In genomic region chr12:22529281-22530060, GRCh38 we compare ENCODE assay signal across 8 cellular contexts. TPM values are rescaled to one million over a fixed set of nuclear protein-coding genes. Genes with fewer than 3 reads are reported as not detected.
DNase-seq lines count a peak whose midpoint lies in the region; ATAC-seq, FAIRE-seq and TF ChIP-seq lines count a peak whose summit lies in the region.

No MANE protein-coding gene starts in this region.

- 96% methylated on average over 2 of the region's 3 CpGs for WGBS in HepG2 (ENCODE audit: low lambda C conversion rate)

- in situ Hi-C loops in HepG2 (cut with HindIII; ENCODE audit: extremely low pct_ligation_motif_present, low pct_unique_long_range_greater_than_20kb) = no loop called here

- POLR2A ChIA-PET in activated B cell treated with CpG ODN at 0.5 μM for 24 hours (lab: Charles Lee) = interaction anchor here (0.8 to 1.0 kb wide), 2 partner anchors 15 to 101 kb away, joined by 3 to 9 read pairs; partner anchors contain the start of gene C2CD5
- POLR2A ChIA-PET in HepG2 (lab: Yijun Ruan, JAX) = interaction anchor here (0.9 to 1.0 kb wide), 2 partner anchors 15 to 95 kb away, joined by 3 to 8 read pairs; partner anchors contain the start of genes C2CD5 and ETNK1

- H3K4me3 ChIP-seq in HepG2 (replicated peaks in 1 of 3; ENCODE audit: insufficient read depth in 1 of 3, low read depth in 2 of 3, low read length in 3 of 3) = no peak overlapping the region
- H3K4me3 ChIP-seq in vagina = no peak overlapping the region

- H3K4me2 ChIP-seq in HepG2 (ENCODE audit: low read depth, low read length) = no peak overlapping the region

- peak; percentile 80 to 91 for ATAC-seq in activated T-cell treated with anti-CD3 and anti-CD28 coated beads, Interleukin-2, amount 50 U/mL, for 4 hours
- peak; percentile 81 for ATAC-seq in GM21619 (IDR thresholded peaks at IDR 0.05; ENCODE audit: unreplicated experiment)
- ATAC-seq in activated B cell treated with CpG ODN at 0.5 μM for 24 hours (ENCODE audit: low read depth) = peak; percentile 64
- peak; percentile 87 for ATAC-seq in HepG2

- no peaks in the 10 kb centered on the region for H3K9me3 Mint-ChIP-seq in activated T-cell treated with anti-CD3 and anti-CD28 coated beads, Interleukin-2, amount 50 U/mL, for 4 hours
- H3K9me3 Mint-ChIP-seq in activated B cell treated with CpG ODN at 0.5 μM for 24 hours = no peaks in the 10 kb centered on the region

- no peak for TF ChIP-seq CTCF in activated B cell treated with CpG ODN at 0.5 μM for 24 hours (IDR thresholded peaks at IDR 0.05)
- peak; percentile 53 for TF ChIP-seq CTCF in HepG2 (CRISPR knock-in tag; IDR thresholded peaks at IDR 0.05)
- TF ChIP-seq CTCF in vagina (IDR thresholded peaks at IDR 0.05) = no peak

- H3K27me3 Mint-ChIP-seq in activated T-cell treated with anti-CD3 and anti-CD28 coated beads, Interleukin-2, amount 50 U/mL, for 4 hours (ENCODE audit: low read depth) = no peaks in the 10 kb centered on the region
- H3K27me3 Mint-ChIP-seq in activated B cell treated with CpG ODN at 0.5 μM for 24 hours = no peaks in the 10 kb centered on the region

- no TSS peak for BruUV-seq in HepG2 (replicated peaks; lab: Mats Ljungman, UMichigan)

- CTCF ChIA-PET in activated B cell treated with CpG ODN at 0.5 μM for 24 hours (lab: Charles Lee) (interaction anchor here (0.9 to 1.9 kb wide), 10 partner anchors 10 to 142 kb away, joined by 3 to 10 read pairs (median 5); partner anchors contain the start of gene C2CD5), HepG2 (lab: Yijun Ruan, JAX; ENCODE audit: low intra/inter-chr PET ratio, low total read pairs) (interaction anchor here (0.7 to 2.5 kb wide), 3 partner anchors 15 to 141 kb away, joined by 3 to 16 read pairs (median 4); partner anchors contain the start of gene C2CD5)

- no peak overlapping the region for H3K4me3 Mint-ChIP-seq in activated T-cell treated with anti-CD3 and anti-CD28 coated beads, Interleukin-2, amount 50 U/mL, for 4 hours
- H3K4me3 Mint-ChIP-seq in activated B cell treated with CpG ODN at 0.5 μM for 24 hours = no peak overlapping the region

- H3K27me3 ChIP-seq in HepG2 (ENCODE audit: control insufficient read depth in 1 of 2, insufficient read depth in 2 of 2, low read length in 2 of 2) (no peaks in the 10 kb centered on the region), vagina (no peaks in the 10 kb centered on the region)

- DNase-seq in activated T-cell treated with anti-CD3 and anti-CD28 coated beads, Interleukin-2, amount 50 U/mL, for 4 hours = no peak
- DNase-seq in activated T-cell treated with anti-CD3 and anti-CD28 coated beads, Interleukin-2, amount 50 U/mL, for 48 hours = no peak
- DNase-seq in LHCN-M2 (ENCODE audit: low read depth) = peak; percentile 41
- DNase-seq in activated B cell treated with CpG ODN at 0.5 μM for 24 hours = no peak
- peak; percentile 59 for DNase-seq in HepG2 (ENCODE audit: low spot score)
- DNase-seq in vagina (ENCODE audit: extremely low spot score in 2 of 2) = no peak
- no peak for DNase-seq in effector CD4-positive, alpha-beta T cell

- H3K79me2 ChIP-seq in HepG2 (ENCODE audit: insufficient read depth, low read length) = no peaks in the 10 kb centered on the region

- no peak for TF ChIP-seq RAD21 in HepG2 (CRISPR knock-in tag; IDR thresholded peaks at IDR 0.05)

- no peak overlapping the region for H3K9ac ChIP-seq in HepG2 (ENCODE audit: insufficient read depth, low read depth, low read length)

- H3K36me3 ChIP-seq in HepG2 (replicated peaks in 1 of 2; ENCODE audit: control insufficient read depth in 1 of 2, insufficient read depth in 2 of 2, low read length in 2 of 2) (peaks cover 0 to 2% of the 10 kb centered on the region in 2 experiments; a peak in 2 of 5 replicates), vagina (peaks cover 2 to 26% of the 10 kb centered on the region in 2 donors)

- no peak overlapping the region for H3K27ac ChIP-seq in HepG2 (ENCODE audit: extremely low read length, insufficient read depth, low read length)
- no peak overlapping the region for H3K27ac ChIP-seq in vagina

- TF ChIP-seq POLR2A in HepG2 (IDR thresholded peaks at IDR 0.05; ENCODE audit: insufficient read depth in 1 of 2, low read depth in 2 of 2, low read length in 2 of 2) = no peak
- TF ChIP-seq POLR2A in vagina (IDR thresholded peaks at IDR 0.05) = no peak

- H3K9me3 ChIP-seq in HepG2 (ENCODE audit: low read length) (no peaks in the 10 kb centered on the region), vagina (no peaks in the 10 kb centered on the region)

- intact Hi-C loops in activated B cell treated with CpG ODN at 0.5 μM for 24 hours (cut with micrococcal nuclease) (loop anchor here (1.0 to 2.0 kb wide), 4 partner anchors 15 to 141 kb away; partner anchors contain the start of gene C2CD5), HepG2 (cut with micrococcal nuclease; ENCODE audit: unreplicated experiment) (loop anchor here (1.0 kb wide), 3 partner anchors 96 to 141 kb away; partner anchors contain the start of gene ETNK1), vagina (cut with DNase I) (no loop called here)

- peaks cover 26% of the 10 kb centered on the region for H3K36me3 Mint-ChIP-seq in activated T-cell treated with anti-CD3 and anti-CD28 coated beads, Interleukin-2, amount 50 U/mL, for 4 hours (ENCODE audit: insufficient read depth)
- peaks cover 51% of the 10 kb centered on the region for H3K36me3 Mint-ChIP-seq in activated B cell treated with CpG ODN at 0.5 μM for 24 hours (ENCODE audit: low read depth)

- H2AFZ ChIP-seq in HepG2 (ENCODE audit: low read length) = no peak overlapping the region

- FAIRE-seq in HepG2 (lab: Jason Lieb, UNC) = no peak

- no peaks in the 10 kb centered on the region for H4K20me1 ChIP-seq in HepG2 (ENCODE audit: insufficient read depth, low read length)

- H3K4me1 Mint-ChIP-seq in activated T-cell treated with anti-CD3 and anti-CD28 coated beads, Interleukin-2, amount 50 U/mL, for 4 hours (ENCODE audit: low read depth) = peaks cover 10% of the 10 kb centered on the region
- no peaks in the 10 kb centered on the region for H3K4me1 Mint-ChIP-seq in activated B cell treated with CpG ODN at 0.5 μM for 24 hours

- no peak overlapping the region for H3K27ac Mint-ChIP-seq in activated B cell treated with CpG ODN at 0.5 μM for 24 hours

- TF ChIP-seq EP300 in HepG2 (IDR thresholded peaks at IDR 0.05; ENCODE audit: low read depth in 2 of 2, low read length in 2 of 2) (no peak), HepG2 (CRISPR knock-in tag; IDR thresholded peaks at IDR 0.05; ENCODE audit: borderline replicate concordance) (no peak)

- no peaks in the 10 kb centered on the region for H3K4me1 ChIP-seq in HepG2 (ENCODE audit: insufficient read depth, low read length)
- no peaks in the 10 kb centered on the region for H3K4me1 ChIP-seq in vagina

TF ChIP-seq in HepG2, 621 proteins besides CTCF, POLR2A, EP300 and RAD21 (continues in another document):
- no peak for TF ChIP-seq GLMP (CRISPR knock-in tag; IDR thresholded peaks at IDR 0.05; ENCODE audit: borderline replicate concordance)
- no peak for TF ChIP-seq NCOA5 (CRISPR knock-in tag; IDR thresholded peaks at IDR 0.05)
- TF ChIP-seq ZNF350 (CRISPR knock-in tag; IDR thresholded peaks at IDR 0.05; ENCODE audit: borderline replicate concordance, low read depth) = no peak
- TF ChIP-seq PTBP1 (IDR thresholded peaks at IDR 0.05; ENCODE audit: low read depth, low read length, poor library complexity, severe bottlenecking) = no peak

RNA-seq across cellular contexts. Expression of gene C2CD5, which starts 14.9 kb away (rescaled TPM):
- total RNA-seq in activated T-cell treated with anti-CD3 and anti-CD28 coated beads, Interleukin-2, amount 50 U/mL, for 4 hours = 10 to 100 TPM; 19.5 to 20.2 (median 19.8) TPM
- 12.2 and 14.9 TPM in 2 replicates for total RNA-seq in LHCN-M2 (2014; rRNA removed)
- 5.1 TPM for polyA plus RNA-seq in LHCN-M2 (2012)
- 30.7 and 38.4 TPM in 2 replicates for total RNA-seq in activated B cell treated with CpG ODN at 0.5 μM for 24 hours
- total RNA-seq in HepG2 (2016; rRNA removed; fragmentation: Illumina TruSeq; extraction: Trizol) = 14.6 and 24.2 TPM in 2 replicates
- 7.2 and 9.7 TPM in 2 replicates for total RNA-seq in HepG2 (2016; cell fraction: cytosol; rRNA removed; fragmentation: Illumina TruSeq; extraction: Trizol; ENCODE audit: low read depth)
- 13.3 and 25.9 TPM in 2 replicates for total RNA-seq in HepG2 (2016; cell fraction: insoluble cytoplasmic fraction; rRNA removed; fragmentation: Illumina TruSeq; extraction: Trizol)
- 12.3 and 12.9 TPM in 2 replicates for total RNA-seq in HepG2 (2016; cell fraction: membrane; rRNA removed; fragmentation: Illumina TruSeq; extraction: Trizol)
- total RNA-seq in HepG2 (2016; cell fraction: nucleus; rRNA removed; fragmentation: Illumina TruSeq; extraction: Trizol) = 23.8 and 28.1 TPM in 2 replicates
- 11.1 and 12.6 TPM in 2 replicates for polyA plus RNA-seq in HepG2 (2011; rRNA removed)
- polyA plus RNA-seq in HepG2 (2011; cell fraction: cytosol; rRNA removed) = 5.4 and 8.3 TPM in 2 replicates
- polyA plus RNA-seq in HepG2 (2011; cell fraction: nucleus; rRNA removed) = 11.0 and 11.7 TPM in 2 replicates
- 10.3 and 14.3 TPM in 2 replicates for polyA plus RNA-seq in HepG2 (2012)
- polyA plus RNA-seq in HepG2 (2016; cell fraction: cytosol; fragmentation: Illumina TruSeq; extraction: Trizol; ENCODE audit: low read depth) = 1.2 and 1.4 TPM in 2 replicates
- 24.1 and 28.0 TPM in 2 replicates for polyA plus RNA-seq in HepG2 (2016; cell fraction: insoluble cytoplasmic fraction; fragmentation: Illumina TruSeq; extraction: Trizol; ENCODE audit: low read depth)
- polyA plus RNA-seq in HepG2 (2016; cell fraction: membrane; fragmentation: Illumina TruSeq; extraction: Trizol; ENCODE audit: low read depth) = 6.2 and 6.6 TPM in 2 replicates
- polyA plus RNA-seq in HepG2 (2016; cell fraction: nucleus; fragmentation: Illumina TruSeq; extraction: Trizol; ENCODE audit: insufficient read depth, low read depth) = 31.5 and 34.4 TPM in 2 replicates
- polyA minus RNA-seq in HepG2 (2011; rRNA and poly(A)+ RNA removed; ENCODE audit: low replicate concordance) = 11.9 and 19.2 TPM in 2 replicates
- 11.8 and 14.7 TPM in 2 replicates for polyA minus RNA-seq in HepG2 (2011; cell fraction: cytosol; rRNA and poly(A)+ RNA removed)
- polyA minus RNA-seq in HepG2 (2011; cell fraction: nucleus; rRNA and poly(A)+ RNA removed) = 65.8 and 70.3 TPM in 2 replicates
- total RNA-seq in vagina = 49.1 TPM

Comparison
In these comparisons a context has a peak if more than half of its experiments do, and no peak if none do; other contexts are left out.
1. DNase-seq: peak in LHCN-M2 (single experiment) and HepG2 (single experiment); none in activated T-cell treated with anti-CD3 and anti-CD28 coated beads, Interleukin-2, amount 50 U/mL, for 4 hours (single experiment), activated T-cell treated with anti-CD3 and anti-CD28 coated beads, Interleukin-2, amount 50 U/mL, for 48 hours (0 of 2), activated B cell treated with CpG ODN at 0.5 μM for 24 hours (single experiment), vagina (0 of 2) and effector CD4-positive, alpha-beta T cell (single experiment).
2. Peak in every context shown above with its lines, with median percentiles within 50 percentile points of each other: ATAC-seq.